ENCODE assay signal across 10 cellular contexts in genomic region chr14:77991128-77991772, GRCh38.
A peak's percentile ranks its signal among the peaks of the same experiment; 100 is the strongest.
DNase-seq lines count a peak whose midpoint lies in the region; ATAC-seq and TF ChIP-seq lines count a peak whose summit lies in the region.
"Had no signal": no experiment of that assay in that cellular context is flagged by ENCODE, and none has a peak within 500 bp of the region (broad histone marks: within the 10 kb centered on the region; RNA-seq: fewer than 3 reads in every experiment).

No MANE protein-coding gene starts in this region.

- intact Hi-C loops in activated CD4-positive, alpha-beta T cell treated with anti-CD3 and anti-CD28 coated beads for 36 hours (cut with DNase I, micrococcal nuclease) = loop anchor here in 1 of 2 experiments (2.0 kb wide), 1 partner anchor 128 kb away; no protein-coding TSS in a partner anchor

- no peak overlapping the region for H3K4me3 ChIP-seq in epithelial cell of proximal tubule (ENCODE audit: low read depth, low read length)

- no peaks in the 10 kb centered on the region for H3K36me3 Mint-ChIP-seq in activated CD4-positive, alpha-beta T cell treated with anti-CD3 and anti-CD28 coated beads for 36 hours (ENCODE audit: low read depth)
- H3K36me3 Mint-ChIP-seq: natural killer cell had no signal

- POLR2A ChIA-PET in activated CD4-positive, alpha-beta T cell treated with anti-CD3 and anti-CD28 coated beads for 36 hours (lab: Charles Lee) = no interaction called here

- no peaks in the 10 kb centered on the region for H3K4me1 Mint-ChIP-seq in activated CD4-positive, alpha-beta T cell treated with anti-CD3 and anti-CD28 coated beads for 36 hours
- H3K4me1 Mint-ChIP-seq: natural killer cell had no signal

- no peak overlapping the region for H3K4me3 Mint-ChIP-seq in activated CD4-positive, alpha-beta T cell treated with anti-CD3 and anti-CD28 coated beads for 36 hours
- H3K4me3 Mint-ChIP-seq: natural killer cell had no signal

- TF ChIP-seq CTCF in epithelial cell of proximal tubule (conservative IDR thresholded peaks at IDR 0.05; ENCODE audit: low read depth, low read length) = peak; percentile 60
- TF ChIP-seq CTCF in omental fat pad (IDR thresholded peaks at IDR 0.05) = no peak

- no peaks in the 10 kb centered on the region for H3K9me3 Mint-ChIP-seq in activated CD4-positive, alpha-beta T cell treated with anti-CD3 and anti-CD28 coated beads for 36 hours (ENCODE audit: low read depth)
- H3K9me3 Mint-ChIP-seq: natural killer cell had no signal

- CTCF ChIA-PET in activated CD4-positive, alpha-beta T cell treated with anti-CD3 and anti-CD28 coated beads for 36 hours (lab: Charles Lee) = interaction anchor here (0.7 to 1.4 kb wide), 2 partner anchors 18 to 129 kb away, joined by 3 read pairs; no protein-coding TSS in a partner anchor

- H3K27me3 Mint-ChIP-seq in activated CD4-positive, alpha-beta T cell treated with anti-CD3 and anti-CD28 coated beads for 36 hours = no peaks in the 10 kb centered on the region

- peak overlapping the region; percentile 97 for H3K27ac ChIP-seq in temporal lobe (ENCODE audit: low read depth, low read length)
- H3K27ac ChIP-seq: epithelial cell of prostate had no signal

- H3K27ac Mint-ChIP-seq in activated CD4-positive, alpha-beta T cell treated with anti-CD3 and anti-CD28 coated beads for 36 hours = no peak overlapping the region
- H3K27ac Mint-ChIP-seq: natural killer cell had no signal

- no peak for ATAC-seq in activated CD4-positive, alpha-beta T cell treated with anti-CD3 and anti-CD28 coated beads for 36 hours
- ATAC-seq in omental fat pad (ENCODE audit: low FRiP score) (no peak), GM21529 (IDR thresholded peaks at IDR 0.05; ENCODE audit: unreplicated experiment) (no peak)
- ATAC-seq: natural killer cell had no signal

- DNase-seq in activated CD4-positive, alpha-beta T cell treated with anti-CD3 and anti-CD28 coated beads for 36 hours = peak; percentile 14
- DNase-seq in activated CD4-positive, alpha-beta T cell treated with anti-CD3 and anti-CD28 coated beads for 4 hours = no peak
- DNase-seq in NCI-H69 (lab: John Stamatoyannopoulos, UW) (peak; percentile 53), epithelial cell of proximal tubule (ENCODE audit: low read depth) (no peak), omental fat pad (ENCODE audit: low spot score) (no peak), DMS153 (lab: John Stamatoyannopoulos, UW) (no peak)
- DNase-seq: natural killer cell had no signal

Comparison
In these comparisons a context has a peak if more than half of its experiments do, and no peak if none do; other contexts are left out.
1. DNase-seq: peak in activated CD4-positive, alpha-beta T cell treated with anti-CD3 and anti-CD28 coated beads for 36 hours (single experiment) and NCI-H69 (single experiment); none in activated CD4-positive, alpha-beta T cell treated with anti-CD3 and anti-CD28 coated beads for 4 hours (0 of 2), epithelial cell of proximal tubule (single experiment), omental fat pad (single experiment) and DMS153 (single experiment).